17 cellular contexts compared by ENCODE assay signal in the genomic region with DNA sequence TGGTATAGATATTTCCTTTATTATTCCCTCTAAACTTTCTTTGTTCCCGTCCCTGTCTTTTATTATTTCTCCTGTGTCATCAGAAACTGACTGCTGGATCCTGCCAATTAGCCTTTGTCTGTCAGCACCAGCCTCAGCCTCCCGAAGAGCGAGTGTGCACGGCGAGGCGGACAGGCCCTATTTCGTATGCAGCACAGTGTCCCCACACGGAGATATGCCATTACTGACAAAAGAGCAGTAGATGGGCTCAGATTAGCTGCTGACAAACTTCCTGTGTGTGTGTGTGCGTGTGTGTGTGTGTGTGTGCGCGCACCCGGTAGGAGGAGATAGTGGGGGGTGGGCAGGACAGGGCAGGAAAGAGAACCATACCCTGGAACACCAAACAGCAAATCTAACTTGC.
DNase-seq lines count a peak whose midpoint lies in the region; ATAC-seq and TF ChIP-seq lines count a peak whose summit lies in the region.
"Had no signal": no experiment of that assay in that cellular context is flagged by ENCODE, and none has a peak within 500 bp of the region (broad histone marks: within the 10 kb centered on the region; RNA-seq: fewer than 3 reads in every experiment).

No MANE protein-coding gene starts in this region.

- H3K27me3 Mint-ChIP-seq in GM23338 (ENCODE audit: insufficient read depth, low read depth, poor library complexity): no peaks in the 10 kb centered on the region
- H3K27me3 Mint-ChIP-seq in T-helper 17 cell: peaks cover 5% of the 10 kb centered on the region
- H3K27me3 Mint-ChIP-seq in activated T-cell treated with anti-CD3 and anti-CD28 coated beads, Interleukin-2, amount 50 U/mL, for 72 hours (ENCODE audit: low read depth): no peaks in the 10 kb centered on the region

- TF ChIP-seq CTCF in GM23338 (conservative IDR thresholded peaks at IDR 0.05; ENCODE audit: low read depth in 2 of 2) (no peak), fibroblast of lung (conservative IDR thresholded peaks at IDR 0.05 in 1 of 2, IDR thresholded peaks at IDR 0.05 in 1 of 2; ENCODE audit: low read depth in 1 of 2, low read length in 2 of 2) (no peak)

- H3K4me3 ChIP-seq in GM23338 (no peak overlapping the region), fibroblast of lung (replicated peaks in 1 of 4; ENCODE audit: control extremely low read depth in 1 of 4, insufficient read depth in 1 of 4, low read depth in 3 of 4, low read length in 4 of 4) (no peak overlapping the region), neuron (ENCODE audit: low read length) (peak overlapping the region; percentile 32)
- H3K4me3 ChIP-seq: HAP-1 had no signal

- H3K4me1 Mint-ChIP-seq in GM23338 (peaks cover 7% of the 10 kb centered on the region), T-helper 17 cell (peaks cover 13% of the 10 kb centered on the region)
- H3K4me1 Mint-ChIP-seq in activated T-cell treated with anti-CD3 and anti-CD28 coated beads, Interleukin-2, amount 50 U/mL, for 72 hours (ENCODE audit: low read depth): no peaks in the 10 kb centered on the region

- H3K4me3 Mint-ChIP-seq in GM23338 (no peak overlapping the region), T-helper 17 cell (peak overlapping the region; percentile 61)
- no peak overlapping the region for H3K4me3 Mint-ChIP-seq in activated T-cell treated with anti-CD3 and anti-CD28 coated beads, Interleukin-2, amount 50 U/mL, for 72 hours

- H2AFZ ChIP-seq in GM23338 (peak overlapping the region; percentile 52; the same call in 1 of the 2 replicates), fibroblast of lung (ENCODE audit: low read length) (peak overlapping the region; percentile 14), neuron (ENCODE audit: low read depth, low read length) (peak overlapping the region; percentile 82)

- H3K36me3 ChIP-seq in GM23338 (ENCODE audit: insufficient read depth) (no peaks in the 10 kb centered on the region), fibroblast of lung (ENCODE audit: control insufficient read depth, insufficient read depth, low read length) (no peaks in the 10 kb centered on the region), neuron (ENCODE audit: insufficient read depth, low read length) (no peaks in the 10 kb centered on the region)
- H3K36me3 ChIP-seq: HAP-1 had no signal

- no peaks in the 10 kb centered on the region for H4K20me1 ChIP-seq in GM23338 (replicated peaks; ENCODE audit: insufficient read depth)
- no peaks in the 10 kb centered on the region for H4K20me1 ChIP-seq in fibroblast of lung (ENCODE audit: control insufficient read depth, extremely low read depth, insufficient read depth, low read length)

- no peaks in the 10 kb centered on the region for H3K9me3 Mint-ChIP-seq in GM23338
- H3K9me3 Mint-ChIP-seq in activated T-cell treated with anti-CD3 and anti-CD28 coated beads, Interleukin-2, amount 50 U/mL, for 72 hours: peaks cover 3 to 5% of the 10 kb centered on the region in 2 donors

- no peak overlapping the region for H3K27ac Mint-ChIP-seq in GM23338
- peak overlapping the region; percentile 59 for H3K27ac Mint-ChIP-seq in T-helper 17 cell
- no peak overlapping the region for H3K27ac Mint-ChIP-seq in activated T-cell treated with anti-CD3 and anti-CD28 coated beads, Interleukin-2, amount 50 U/mL, for 72 hours

- H3F3A ChIP-seq in GM23338 (replicated peaks; ENCODE audit: low read depth): no peaks in the 10 kb centered on the region

- H3K79me2 ChIP-seq in GM23338 (replicated peaks; ENCODE audit: insufficient read depth): no peaks in the 10 kb centered on the region
- no peaks in the 10 kb centered on the region for H3K79me2 ChIP-seq in fibroblast of lung (ENCODE audit: control insufficient read depth, insufficient read depth, low read length)

- H3K36me3 Mint-ChIP-seq in GM23338 (ENCODE audit: low read depth): no peaks in the 10 kb centered on the region
- H3K36me3 Mint-ChIP-seq in T-helper 17 cell (ENCODE audit: low read depth): no peaks in the 10 kb centered on the region
- H3K36me3 Mint-ChIP-seq in activated T-cell treated with anti-CD3 and anti-CD28 coated beads, Interleukin-2, amount 50 U/mL, for 72 hours (ENCODE audit: insufficient read depth in 2 of 2): peaks cover 0 to 3% of the 10 kb centered on the region in 2 donors

- no peaks in the 10 kb centered on the region for H3K9me3 ChIP-seq in T-helper 17 cell (ENCODE audit: control insufficient read depth, low read length, poor library complexity, severe bottlenecking)
- no peaks in the 10 kb centered on the region for H3K9me3 ChIP-seq in fibroblast of lung (ENCODE audit: control insufficient read depth, insufficient read depth, low read depth, low read length)
- no peaks in the 10 kb centered on the region for H3K9me3 ChIP-seq in neuron (ENCODE audit: low read length)
- H3K9me3 ChIP-seq: HAP-1 had no signal

- no peak overlapping the region for H3K9ac ChIP-seq in fibroblast of lung (ENCODE audit: insufficient read depth, low read length)

- DNase-seq in GM23338 (ENCODE audit: low spot score): peak; percentile 14
- no peak for DNase-seq in T-helper 17 cell
- DNase-seq in fibroblast of lung (ENCODE audit: low read depth in 2 of 2): peak in 1 of 2 donors; percentile 10
- DNase-seq in activated T-cell treated with anti-CD3 and anti-CD28 coated beads, Interleukin-2, amount 50 U/mL, for 72 hours: no peak
- DNase-seq in activated gamma-delta T cell (lab: John Stamatoyannopoulos, UW): no peak
- DNase-seq: C1 segment of cervical spinal cord, COR-L47, DMS153, NCI-H1436 treated with DMSO at 0.1 percent for 48 hours, NCI-H2081, NCI-H345, NCI-H526 treated with DMSO at 0.1 percent for 48 hours, PC-3 had no signal

- H3K9me2 ChIP-seq in GM23338 (ENCODE audit: insufficient read depth): peaks cover 5% of the 10 kb centered on the region; the same call in 1 of the 2 replicates

- H3K27ac ChIP-seq in GM23338 (ENCODE audit: low read depth) (no peak overlapping the region), fibroblast of lung (ENCODE audit: insufficient read depth, low read length) (no peak overlapping the region)

- H3K27me3 ChIP-seq in GM23338 (ENCODE audit: insufficient read depth): no peaks in the 10 kb centered on the region
- no peaks in the 10 kb centered on the region for H3K27me3 ChIP-seq in fibroblast of lung (ENCODE audit: control insufficient read depth, insufficient read depth, low read length)
- H3K27me3 ChIP-seq in neuron (ENCODE audit: insufficient read depth, low read length): no peaks in the 10 kb centered on the region

- H3K4me2 ChIP-seq in GM23338: no peak overlapping the region
- no peak overlapping the region for H3K4me2 ChIP-seq in fibroblast of lung (ENCODE audit: extremely low read depth, insufficient read depth, low read length)

- ATAC-seq in GM23338: no peak
- peak; percentile 54 for ATAC-seq in T-helper 17 cell
- ATAC-seq in activated T-cell treated with anti-CD3 and anti-CD28 coated beads, Interleukin-2, amount 50 U/mL, for 72 hours (replicated peaks in 1 of 2): no peak
- ATAC-seq in GM18867 (IDR thresholded peaks at IDR 0.05; ENCODE audit: unreplicated experiment): no peak
- ATAC-seq in HG02798 (IDR thresholded peaks at IDR 0.05; ENCODE audit: poor library complexity, unreplicated experiment): no peak
- ATAC-seq: PC-3 had no signal

- H3K4me1 ChIP-seq in GM23338 (ENCODE audit: insufficient read depth) (no peaks in the 10 kb centered on the region), fibroblast of lung (ENCODE audit: control insufficient read depth, extremely low read depth, insufficient read depth, low read length) (no peaks in the 10 kb centered on the region), neuron (ENCODE audit: insufficient read depth, low read length) (peaks cover 18% of the 10 kb centered on the region)
- H3K4me1 ChIP-seq: HAP-1 had no signal

TF ChIP-seq in GM23338, 12 proteins besides CTCF, POLR2A, EP300 and RAD21:
- no peak for TF ChIP-seq ZNF331 (CRISPR knock-in tag; IDR thresholded peaks at IDR 0.05; ENCODE audit: low read depth)
- TF ChIP-seq EZH2phosphoT487 (IDR thresholded peaks at IDR 0.05; ENCODE audit: unreplicated experiment): no peak
- no peak for TF ChIP-seq JUNB (IDR thresholded peaks at IDR 0.05; ENCODE audit: unreplicated experiment)
- no peak for TF ChIP-seq ZNF114 (CRISPR knock-in tag; IDR thresholded peaks at IDR 0.05)
- no peak for TF ChIP-seq CREB1 (CRISPR knock-in tag; IDR thresholded peaks at IDR 0.05; ENCODE audit: low read depth)
- TF ChIP-seq EZH2 (IDR thresholded peaks at IDR 0.05; ENCODE audit: low read depth, unreplicated experiment): no peak
- TF ChIP-seq, protein P1, sequence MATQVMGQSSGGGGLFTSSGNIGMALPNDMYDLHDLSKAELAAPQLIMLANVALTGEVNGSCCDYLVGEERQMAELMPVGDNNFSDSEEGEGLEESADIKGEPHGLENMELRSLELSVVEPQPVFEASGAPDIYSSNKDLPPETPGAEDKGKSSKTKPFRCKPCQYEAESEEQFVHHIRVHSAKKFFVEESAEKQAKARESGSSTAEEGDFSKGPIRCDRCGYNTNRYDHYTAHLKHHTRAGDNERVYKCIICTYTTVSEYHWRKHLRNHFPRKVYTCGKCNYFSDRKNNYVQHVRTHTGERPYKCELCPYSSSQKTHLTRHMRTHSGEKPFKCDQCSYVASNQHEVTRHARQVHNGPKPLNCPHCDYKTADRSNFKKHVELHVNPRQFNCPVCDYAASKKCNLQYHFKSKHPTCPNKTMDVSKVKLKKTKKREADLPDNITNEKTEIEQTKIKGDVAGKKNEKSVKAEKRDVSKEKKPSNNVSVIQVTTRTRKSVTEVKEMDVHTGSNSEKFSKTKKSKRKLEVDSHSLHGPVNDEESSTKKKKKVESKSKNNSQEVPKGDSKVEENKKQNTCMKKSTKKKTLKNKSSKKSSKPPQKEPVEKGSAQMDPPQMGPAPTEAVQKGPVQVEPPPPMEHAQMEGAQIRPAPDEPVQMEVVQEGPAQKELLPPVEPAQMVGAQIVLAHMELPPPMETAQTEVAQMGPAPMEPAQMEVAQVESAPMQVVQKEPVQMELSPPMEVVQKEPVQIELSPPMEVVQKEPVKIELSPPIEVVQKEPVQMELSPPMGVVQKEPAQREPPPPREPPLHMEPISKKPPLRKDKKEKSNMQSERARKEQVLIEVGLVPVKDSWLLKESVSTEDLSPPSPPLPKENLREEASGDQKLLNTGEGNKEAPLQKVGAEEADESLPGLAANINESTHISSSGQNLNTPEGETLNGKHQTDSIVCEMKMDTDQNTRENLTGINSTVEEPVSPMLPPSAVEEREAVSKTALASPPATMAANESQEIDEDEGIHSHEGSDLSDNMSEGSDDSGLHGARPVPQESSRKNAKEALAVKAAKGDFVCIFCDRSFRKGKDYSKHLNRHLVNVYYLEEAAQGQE (IDR thresholded peaks at IDR 0.05; ENCODE audit: unreplicated experiment): no peak
- TF ChIP-seq POLR2AphosphoS5 (IDR thresholded peaks at IDR 0.05; ENCODE audit: low read depth): no peak
- TF ChIP-seq STAT1 (IDR thresholded peaks at IDR 0.05; ENCODE audit: unreplicated experiment): no peak

Comparison
In these comparisons a context has a peak if more than half of its experiments do, and no peak if none do; other contexts are left out.
1. H2AFZ ChIP-seq: peak in every context shown above with its lines; median percentile 82 in neuron; 52 in GM23338; 14 in fibroblast of lung.